Comparison of ENCODE assay signal across 8 cellular contexts in genomic region chr11:65779919-65780769, GRCh38. TPM values are rescaled to one million over a fixed set of nuclear protein-coding genes. Genes with fewer than 3 reads are reported as not detected.
DNase-seq lines count a peak whose midpoint lies in the region; ATAC-seq lines count a peak whose summit lies in the region.

No MANE protein-coding gene starts in this region.

- peaks cover 10% of the 10 kb centered on the region for H3K4me1 Mint-ChIP-seq in activated naive CD4-positive, alpha-beta T cell treated with anti-CD3 and anti-CD28 coated beads for 36 hours (ENCODE audit: low read depth)

- peak; percentile 48 for ATAC-seq in GM21360 (IDR thresholded peaks at IDR 0.05; ENCODE audit: unreplicated experiment)

- intact Hi-C loops in activated naive CD4-positive, alpha-beta T cell treated with anti-CD3 and anti-CD28 coated beads for 36 hours (cut with micrococcal nuclease), result loop anchor here (1.0 to 2.0 kb wide), 4 partner anchors 38 to 209 kb away; partner anchors contain the start of gene FIBP

- in situ Hi-C loops in Caki2 (cut with HindIII; ENCODE audit: low pct_unique_long_range_greater_than_20kb, low sequenced_read_pairs) (no loop called here), SK-MEL-5 (cut with HindIII; ENCODE audit: low pct_unique_long_range_greater_than_20kb, low sequenced_read_pairs) (no loop called here)

- H3K4me3 Mint-ChIP-seq in activated naive CD4-positive, alpha-beta T cell treated with anti-CD3 and anti-CD28 coated beads for 36 hours, result peak overlapping the region; percentile 86

- peak; percentile 72 for DNase-seq in Caki2 (ENCODE audit: low read depth)
- peak; percentile 86 for DNase-seq in HuH-7.5 (ENCODE audit: low spot score)
- DNase-seq in SK-MEL-5 (ENCODE audit: low read depth, low spot score), result peak; percentile 77
- DNase-seq in activated naive CD4-positive, alpha-beta T cell treated with anti-CD3 and anti-CD28 coated beads for 36 hours, result peak; percentile 88
- DNase-seq in germinal center (ENCODE audit: low spot score), result peak; percentile 83
- DNase-seq in nucleus accumbens (lab: John Stamatoyannopoulos, UW), result peak in 46 of 56 donors; percentile 8 to 81 (median 44)
- peak; percentile 57 for DNase-seq in superior temporal gyrus (ENCODE audit: extremely low spot score)

- CTCF ChIA-PET in activated naive CD4-positive, alpha-beta T cell treated with anti-CD3 and anti-CD28 coated beads for 36 hours (lab: Charles Lee), result interaction anchor here (0.6 to 8.1 kb wide), 42 partner anchors 8 to 271 kb away, joined by 3 to 158 read pairs (median 5); partner anchors contain the start of genes CCDC85B, KAT5, RNASEH2C and SNX32

- H3K27ac Mint-ChIP-seq in activated naive CD4-positive, alpha-beta T cell treated with anti-CD3 and anti-CD28 coated beads for 36 hours, result peak overlapping the region; percentile 36

- H3K36me3 Mint-ChIP-seq in activated naive CD4-positive, alpha-beta T cell treated with anti-CD3 and anti-CD28 coated beads for 36 hours (ENCODE audit: low read depth), result no peaks in the 10 kb centered on the region

- H3K9me3 Mint-ChIP-seq in activated naive CD4-positive, alpha-beta T cell treated with anti-CD3 and anti-CD28 coated beads for 36 hours, result no peaks in the 10 kb centered on the region

- H3K27me3 Mint-ChIP-seq in activated naive CD4-positive, alpha-beta T cell treated with anti-CD3 and anti-CD28 coated beads for 36 hours (ENCODE audit: low read depth), result no peaks in the 10 kb centered on the region

RNA-seq across cellular contexts. Expression of gene AP5B1, which starts 0.6 kb away (rescaled TPM):
- total RNA-seq in Caki2 (2014; rRNA removed; shearing (Covaris generic); ENCODE audit: low replicate concordance), result 7.2 and 7.9 TPM in 2 replicates
- 19.7 and 20.0 TPM in 2 replicates for total RNA-seq in SK-MEL-5 (2014; rRNA removed; shearing (Covaris generic))
- 26.4 and 33.9 TPM in 2 replicates for polyA plus RNA-seq in SK-MEL-5 (2015; cell fraction: cytosol; rRNA removed)
- polyA plus RNA-seq in SK-MEL-5 (2015; cell fraction: nucleus; rRNA removed), result 33.0 and 38.5 TPM in 2 replicates
- total RNA-seq in activated naive CD4-positive, alpha-beta T cell treated with anti-CD3 and anti-CD28 coated beads for 36 hours, result 1 to 10 TPM; 6.2 to 6.3 TPM

RNA-seq across cellular contexts. Expression of gene OVOL1, which starts 6.7 kb away (rescaled TPM):
- not detected in 2 replicates for total RNA-seq in Caki2 (2014; rRNA removed; shearing (Covaris generic); ENCODE audit: low replicate concordance)
- not detected in 2 replicates for total RNA-seq in SK-MEL-5 (2014; rRNA removed; shearing (Covaris generic))
- polyA plus RNA-seq in SK-MEL-5 (2015; cell fraction: cytosol; rRNA removed), result not detected in 2 replicates
- 0.16 TPM in 1 of 2 replicates, not detected in the other for polyA plus RNA-seq in SK-MEL-5 (2015; cell fraction: nucleus; rRNA removed)
- total RNA-seq in activated naive CD4-positive, alpha-beta T cell treated with anti-CD3 and anti-CD28 coated beads for 36 hours, result not detected

RNA-seq across cellular contexts. Expression of gene SNX32, which starts 53.6 kb away (rescaled TPM):
- not detected in 2 replicates for total RNA-seq in Caki2 (2014; rRNA removed; shearing (Covaris generic); ENCODE audit: low replicate concordance)
- total RNA-seq in SK-MEL-5 (2014; rRNA removed; shearing (Covaris generic)), result 0.08 and 0.18 TPM in 2 replicates
- polyA plus RNA-seq in SK-MEL-5 (2015; cell fraction: cytosol; rRNA removed), result 0.10 and 0.18 TPM in 2 replicates
- 2.5 and 2.7 TPM in 2 replicates for polyA plus RNA-seq in SK-MEL-5 (2015; cell fraction: nucleus; rRNA removed)
- total RNA-seq in activated naive CD4-positive, alpha-beta T cell treated with anti-CD3 and anti-CD28 coated beads for 36 hours, result 1 to 10 TPM; 1.5 to 2.0 TPM

RNA-seq across cellular contexts. Expression of gene RNASEH2C, which starts 59.5 kb away (rescaled TPM):
- total RNA-seq in Caki2 (2014; rRNA removed; shearing (Covaris generic); ENCODE audit: low replicate concordance), result 19.0 and 29.2 TPM in 2 replicates
- 35.1 and 37.4 TPM in 2 replicates for total RNA-seq in SK-MEL-5 (2014; rRNA removed; shearing (Covaris generic))
- polyA plus RNA-seq in SK-MEL-5 (2015; cell fraction: cytosol; rRNA removed), result 48.1 and 58.1 TPM in 2 replicates
- polyA plus RNA-seq in SK-MEL-5 (2015; cell fraction: nucleus; rRNA removed), result 56.7 and 60.6 TPM in 2 replicates
- total RNA-seq in activated naive CD4-positive, alpha-beta T cell treated with anti-CD3 and anti-CD28 coated beads for 36 hours, result 10 to 100 TPM; 95.6 to 97.8 TPM

Comparison
In these comparisons a context has a peak if more than half of its experiments do, and no peak if none do; other contexts are left out.
1. Peak in every context shown above with its lines: DNase-seq and ATAC-seq.